In genomic region chr6:64990652-64991304, GRCh38 we compare ENCODE assay signal across 22 cellular contexts.
"Had no signal": no experiment of that assay in that cellular context is flagged by ENCODE, and none has a peak within 500 bp of the region (broad histone marks: within the 10 kb centered on the region; RNA-seq: fewer than 3 reads in every experiment).

No MANE protein-coding gene starts in this region.

- H3K36me3 Mint-ChIP-seq: activated naive CD8-positive, alpha-beta T cell had no signal

- H3K27ac Mint-ChIP-seq: activated CD4-positive, alpha-beta memory T cell treated with anti-CD3 and anti-CD28 coated beads, Interleukin-2, amount 10 ng/mL, durations not matched to agents 7 days and 5 days; activated CD4-positive, alpha-beta T cell treated with anti-CD3 and anti-CD28 coated beads for 36 hours; activated naive CD4-positive, alpha-beta T cell treated with anti-CD3 and anti-CD28 coated beads for 36 hours; activated naive CD8-positive, alpha-beta T cell; activated T-helper 17 cell treated with anti-CD3 and anti-CD28 coated beads, Interleukin-2, amount 50 U/mL, for 72 hours had no signal

- H3K27ac ChIP-seq: VCaP had no signal

- H3K9me3 Mint-ChIP-seq: activated T-helper 17 cell treated with anti-CD3 and anti-CD28 coated beads, Interleukin-2, amount 50 U/mL, for 72 hours had no signal

- H3K4me3 Mint-ChIP-seq: activated CD4-positive, alpha-beta memory T cell treated with anti-CD3 and anti-CD28 coated beads, Interleukin-2, amount 10 ng/mL, durations not matched to agents 7 days and 5 days; activated CD4-positive, alpha-beta T cell treated with anti-CD3 and anti-CD28 coated beads for 36 hours; activated naive CD4-positive, alpha-beta T cell treated with anti-CD3 and anti-CD28 coated beads for 36 hours; activated naive CD8-positive, alpha-beta T cell; activated T-helper 17 cell treated with anti-CD3 and anti-CD28 coated beads, Interleukin-2, amount 50 U/mL, for 72 hours had no signal

- H3K4me1 Mint-ChIP-seq: activated CD4-positive, alpha-beta memory T cell treated with anti-CD3 and anti-CD28 coated beads, Interleukin-2, amount 10 ng/mL, durations not matched to agents 7 days and 5 days; activated CD4-positive, alpha-beta T cell treated with anti-CD3 and anti-CD28 coated beads for 36 hours; activated T-helper 17 cell treated with anti-CD3 and anti-CD28 coated beads, Interleukin-2, amount 50 U/mL, for 72 hours had no signal

- DNase-seq: activated CD4-positive, alpha-beta memory T cell treated with anti-CD3 and anti-CD28 coated beads, Interleukin-2, amount 10 ng/mL, durations not matched to agents 7 days and 5 days; activated CD4-positive, alpha-beta T cell treated with anti-CD3 and anti-CD28 coated beads for 36 hours; activated CD4-positive, alpha-beta T cell treated with anti-CD3 and anti-CD28 coated beads, Interleukin-2, amount 50 U/mL, for 1 hour; activated gamma-delta T cell; activated naive CD4-positive, alpha-beta T cell treated with anti-CD3 and anti-CD28 coated beads for 36 hours; activated T-cell treated with anti-CD3 and anti-CD28 coated beads for 4 hours; activated T-cell treated with anti-CD3 and anti-CD28 coated beads, Interleukin-2, amount 50 U/mL, for 48 hours; amygdala; cerebellar nuclear complex; KG1; NCI-H1048; NCI-H1694 treated with DMSO at 0.1 percent for 48 hours; NCI-H2029 treated with DMSO at 0.1 percent for 48 hours; NCI-H446; NCI-H524 treated with DMSO at 0.1 percent for 48 hours; PC-3; SIG-M5; T-helper 1 cell had no signal

- H3K27me3 Mint-ChIP-seq: activated CD4-positive, alpha-beta memory T cell treated with anti-CD3 and anti-CD28 coated beads, Interleukin-2, amount 10 ng/mL, durations not matched to agents 7 days and 5 days; activated CD4-positive, alpha-beta T cell treated with anti-CD3 and anti-CD28 coated beads for 36 hours; activated naive CD8-positive, alpha-beta T cell; activated T-helper 17 cell treated with anti-CD3 and anti-CD28 coated beads, Interleukin-2, amount 50 U/mL, for 72 hours had no signal

- FAIRE-seq: RCC 7860 had no signal

- ATAC-seq: activated CD4-positive, alpha-beta T cell treated with anti-CD3 and anti-CD28 coated beads for 36 hours; activated T-helper 17 cell treated with anti-CD3 and anti-CD28 coated beads, Interleukin-2, amount 50 U/mL, for 72 hours; PC-3 had no signal
